29 cellular contexts compared by ENCODE assay signal in the genomic region with DNA sequence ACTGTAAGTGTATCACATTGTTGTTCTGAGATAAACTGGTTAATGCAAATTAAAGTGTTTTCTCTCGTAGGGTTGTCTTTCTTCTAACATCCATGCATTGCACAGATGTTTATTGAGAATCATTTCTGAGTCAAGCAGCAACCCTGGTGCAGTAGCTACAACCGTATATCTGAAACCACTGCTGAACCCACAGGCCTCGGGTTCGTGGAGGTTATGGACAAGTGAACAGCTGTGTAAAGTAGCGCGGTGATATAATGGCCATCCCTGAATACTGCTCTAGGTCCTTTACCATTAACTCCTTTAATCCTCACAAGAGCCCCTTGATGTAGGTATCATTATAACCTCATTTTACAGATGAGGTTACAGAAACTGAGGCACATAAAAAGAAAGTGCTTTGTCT.
"Had no signal": no experiment of that assay in that cellular context is flagged by ENCODE, and none has a peak within 500 bp of the region (broad histone marks: within the 10 kb centered on the region; RNA-seq: fewer than 3 reads in every experiment).

No MANE protein-coding gene starts in this region.

- H3K36me3 ChIP-seq: ascending aorta, breast epithelium, cardiac muscle cell, colonic mucosa, esophagus squamous epithelium, gastroesophageal sphincter had no signal

- H3K9me3 Mint-ChIP-seq: activated naive CD8-positive, alpha-beta T cell treated with anti-CD3 and anti-CD28 coated beads, Interleukin-2, amount 10 ng/mL, durations not matched to agents 7 days and 5 days had no signal

- H3K4me1 Mint-ChIP-seq: activated CD4-positive, alpha-beta memory T cell treated with anti-CD3 and anti-CD28 coated beads, Interleukin-2, amount 10 ng/mL, durations not matched to agents 7 days and 5 days; activated CD4-positive, alpha-beta T cell treated with anti-CD3 and anti-CD28 coated beads, Interleukin-2, amount 10 ng/mL, durations not matched to agents 7 days and 5 days; activated naive CD4-positive, alpha-beta T cell treated with anti-CD3 and anti-CD28 coated beads, Interleukin-2, amount 10 ng/mL, durations not matched to agents 7 days and 5 days; activated naive CD8-positive, alpha-beta T cell treated with anti-CD3 and anti-CD28 coated beads, Interleukin-2, amount 10 ng/mL, durations not matched to agents 7 days and 5 days; WTC11 had no signal

- H3K4me3 ChIP-seq: ascending aorta, breast epithelium, cardiac muscle cell, colonic mucosa, esophagus squamous epithelium, gastroesophageal sphincter had no signal

- DNase-seq: activated CD4-positive, alpha-beta memory T cell treated with anti-CD3 and anti-CD28 coated beads, Interleukin-2, amount 10 ng/mL, durations not matched to agents 7 days and 5 days; activated CD4-positive, alpha-beta T cell treated with anti-CD3 and anti-CD28 coated beads for 1 hour; activated CD4-positive, alpha-beta T cell treated with anti-CD3 and anti-CD28 coated beads for 4 hours; activated CD4-positive, alpha-beta T cell treated with anti-CD3 and anti-CD28 coated beads, Interleukin-2, amount 10 ng/mL, durations not matched to agents 7 days and 5 days; activated CD4-positive, alpha-beta T cell treated with anti-CD3 and anti-CD28 coated beads, Interleukin-2, amount 50 U/mL, for 4 hours; activated CD8-positive, alpha-beta memory T cell treated with anti-CD3 and anti-CD28 coated beads, Interleukin-2, amount 50 U/mL, for 48 hours; activated gamma-delta T cell; activated naive CD4-positive, alpha-beta T cell; activated naive CD4-positive, alpha-beta T cell treated with anti-CD3 and anti-CD28 coated beads, Interleukin-2, amount 10 ng/mL, durations not matched to agents 7 days and 5 days; activated naive CD8-positive, alpha-beta T cell treated with anti-CD3 and anti-CD28 coated beads, Interleukin-2, amount 10 ng/mL, durations not matched to agents 7 days and 5 days; activated T-cell treated with anti-CD3 and anti-CD28 coated beads for 4 hours; activated T-cell treated with anti-CD3 and anti-CD28 coated beads, Interleukin-2, amount 50 U/mL, for 24 hours; activated T-cell treated with anti-CD3 and anti-CD28 coated beads, Interleukin-2, amount 50 U/mL, for 72 hours; central memory CD4-positive, alpha-beta T cell; colonic mucosa; effector CD8-positive, alpha-beta T cell; esophagus squamous epithelium; foreskin melanocyte; head of caudate nucleus; T-helper 9 cell had no signal

- H3K4me3 Mint-ChIP-seq: activated CD4-positive, alpha-beta memory T cell treated with anti-CD3 and anti-CD28 coated beads, Interleukin-2, amount 10 ng/mL, durations not matched to agents 7 days and 5 days; activated CD4-positive, alpha-beta T cell treated with anti-CD3 and anti-CD28 coated beads, Interleukin-2, amount 10 ng/mL, durations not matched to agents 7 days and 5 days; activated naive CD4-positive, alpha-beta T cell treated with anti-CD3 and anti-CD28 coated beads, Interleukin-2, amount 10 ng/mL, durations not matched to agents 7 days and 5 days; activated naive CD8-positive, alpha-beta T cell treated with anti-CD3 and anti-CD28 coated beads, Interleukin-2, amount 10 ng/mL, durations not matched to agents 7 days and 5 days; activated T-cell treated with anti-CD3 and anti-CD28 coated beads, Interleukin-2, amount 50 U/mL, for 24 hours; activated T-cell treated with anti-CD3 and anti-CD28 coated beads, Interleukin-2, amount 50 U/mL, for 72 hours; brain; WTC11 had no signal

- H3K27me3 Mint-ChIP-seq: activated CD4-positive, alpha-beta memory T cell treated with anti-CD3 and anti-CD28 coated beads, Interleukin-2, amount 10 ng/mL, durations not matched to agents 7 days and 5 days; activated CD4-positive, alpha-beta T cell treated with anti-CD3 and anti-CD28 coated beads, Interleukin-2, amount 10 ng/mL, durations not matched to agents 7 days and 5 days; activated naive CD4-positive, alpha-beta T cell treated with anti-CD3 and anti-CD28 coated beads, Interleukin-2, amount 10 ng/mL, durations not matched to agents 7 days and 5 days; activated naive CD8-positive, alpha-beta T cell treated with anti-CD3 and anti-CD28 coated beads, Interleukin-2, amount 10 ng/mL, durations not matched to agents 7 days and 5 days; activated T-cell treated with anti-CD3 and anti-CD28 coated beads, Interleukin-2, amount 50 U/mL, for 24 hours had no signal

- H3K9me3 ChIP-seq: ascending aorta, breast epithelium, colonic mucosa, esophagus squamous epithelium, gastroesophageal sphincter had no signal

- H3K27ac Mint-ChIP-seq: activated CD4-positive, alpha-beta memory T cell treated with anti-CD3 and anti-CD28 coated beads, Interleukin-2, amount 10 ng/mL, durations not matched to agents 7 days and 5 days; activated CD4-positive, alpha-beta T cell treated with anti-CD3 and anti-CD28 coated beads, Interleukin-2, amount 10 ng/mL, durations not matched to agents 7 days and 5 days; activated naive CD4-positive, alpha-beta T cell treated with anti-CD3 and anti-CD28 coated beads, Interleukin-2, amount 10 ng/mL, durations not matched to agents 7 days and 5 days; activated naive CD4-positive, alpha-beta T cell treated with anti-CD3 and anti-CD28 coated beads, Interleukin-2, amount 50 U/mL, for 72 hours; activated naive CD8-positive, alpha-beta T cell treated with anti-CD3 and anti-CD28 coated beads, Interleukin-2, amount 10 ng/mL, durations not matched to agents 7 days and 5 days; activated T-cell treated with anti-CD3 and anti-CD28 coated beads, Interleukin-2, amount 50 U/mL, for 24 hours; activated T-cell treated with anti-CD3 and anti-CD28 coated beads, Interleukin-2, amount 50 U/mL, for 72 hours; brain; WTC11 had no signal

- H3K36me3 Mint-ChIP-seq: activated naive CD4-positive, alpha-beta T cell treated with anti-CD3 and anti-CD28 coated beads, Interleukin-2, amount 10 ng/mL, durations not matched to agents 7 days and 5 days; activated naive CD8-positive, alpha-beta T cell treated with anti-CD3 and anti-CD28 coated beads, Interleukin-2, amount 10 ng/mL, durations not matched to agents 7 days and 5 days; brain had no signal

- H3K4me1 ChIP-seq: breast epithelium, colonic mucosa, gastroesophageal sphincter had no signal

- H3K27me3 ChIP-seq: ascending aorta, cardiac muscle cell, colonic mucosa, esophagus squamous epithelium, gastroesophageal sphincter had no signal

- H3K27ac ChIP-seq: ascending aorta, breast epithelium, cardiac muscle cell, colonic mucosa, epithelial cell of prostate, esophagus squamous epithelium, gastroesophageal sphincter, VCaP had no signal
